In the genomic region with DNA sequence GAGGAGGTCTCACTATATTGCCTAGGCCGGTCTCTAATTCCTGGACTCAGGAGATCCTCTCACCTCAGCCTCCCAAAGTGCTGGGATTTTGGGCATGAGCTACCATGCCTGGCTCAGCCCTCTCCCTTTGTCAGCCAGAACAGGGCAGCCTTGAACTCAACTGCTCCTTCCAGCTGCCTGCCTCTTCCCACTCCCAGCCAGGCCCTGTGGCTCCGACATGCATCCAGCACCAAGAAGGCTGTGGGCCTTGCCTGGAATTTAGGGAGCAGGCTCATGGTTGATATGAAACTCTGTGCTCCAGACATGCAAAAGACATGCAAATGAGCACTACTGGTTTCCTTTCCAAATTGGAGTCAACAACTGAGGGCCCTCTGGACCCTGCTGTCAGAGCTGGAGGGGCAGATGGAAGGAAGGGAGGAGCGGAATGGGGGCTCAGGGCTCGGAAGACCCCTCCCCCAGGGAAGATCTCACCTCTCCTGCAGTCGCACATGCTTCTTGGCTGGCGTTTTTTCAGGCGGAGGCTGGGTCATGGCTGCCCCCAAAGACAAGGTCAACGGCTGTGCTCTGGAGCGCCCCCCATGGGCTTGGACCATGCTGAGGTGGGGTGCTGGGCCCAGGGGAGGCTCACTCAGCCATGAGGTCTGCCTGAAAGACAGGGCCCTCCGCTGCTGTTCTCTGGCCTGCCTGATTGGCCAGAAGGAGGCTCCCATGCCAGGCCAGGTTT, we compare ENCODE assay signal across 10 cellular contexts. TPM values are rescaled to one million over a fixed set of nuclear protein-coding genes. Genes with fewer than 3 reads are reported as not detected.
A peak's percentile ranks its signal among the peaks of the same experiment; 100 is the strongest.
DNase-seq lines count a peak whose midpoint lies in the region; ATAC-seq and TF ChIP-seq lines count a peak whose summit lies in the region.
"Had no signal": no experiment of that assay in that cellular context is flagged by ENCODE, and none has a peak within 500 bp of the region (broad histone marks: within the 10 kb centered on the region; RNA-seq: fewer than 3 reads in every experiment).

No MANE protein-coding gene starts in this region.

- no peaks in the 10 kb centered on the region for H4K20me1 ChIP-seq in PC-9 (ENCODE audit: insufficient read depth)

- TF ChIP-seq CTCF in PC-9 (conservative IDR thresholded peaks at IDR 0.05), result no peak

- H3K27ac ChIP-seq in PC-9, result no peak overlapping the region
- H3K27ac ChIP-seq: gastrocnemius medialis had no signal

- peak in 64 of 76 experiments; percentile 13 to 73 (median 50) for DNase-seq in HUDEP-2 (lab: John Stamatoyannopoulos, UW; ENCODE audit: unreplicated experiment in 76 of 76)
- DNase-seq in activated CD4-positive, alpha-beta memory T cell treated with anti-CD3 and anti-CD28 coated beads for 36 hours, result peak; percentile 67
- no peak for DNase-seq in naive B cell
- no peak for DNase-seq in NCI-H2029 (lab: John Stamatoyannopoulos, UW)
- DNase-seq in PC-9, result no peak
- DNase-seq: gastrocnemius medialis had no signal

- no peaks in the 10 kb centered on the region for H3K9me3 Mint-ChIP-seq in activated CD4-positive, alpha-beta memory T cell treated with anti-CD3 and anti-CD28 coated beads for 36 hours
- H3K9me3 Mint-ChIP-seq in naive B cell, result no peaks in the 10 kb centered on the region

- H3K9me3 ChIP-seq in PC-9 (ENCODE audit: insufficient read depth, low read depth), result no peaks in the 10 kb centered on the region
- H3K9me3 ChIP-seq: adrenal gland, gastrocnemius medialis had no signal

- H3K4me1 ChIP-seq in PC-9 (replicated peaks; ENCODE audit: insufficient read depth), result peaks cover 12% of the 10 kb centered on the region
- H3K4me1 ChIP-seq: gastrocnemius medialis had no signal

- no peak overlapping the region for H3K4me2 ChIP-seq in PC-9

- H2AFZ ChIP-seq in PC-9, result no peak overlapping the region

- H3K4me3 Mint-ChIP-seq in activated CD4-positive, alpha-beta memory T cell treated with anti-CD3 and anti-CD28 coated beads for 36 hours, result peak overlapping the region; percentile 89
- peak overlapping the region; percentile 88 to 98 (median 96) for H3K4me3 Mint-ChIP-seq in naive B cell

- H3K27me3 Mint-ChIP-seq in activated CD4-positive, alpha-beta memory T cell treated with anti-CD3 and anti-CD28 coated beads for 36 hours, result no peaks in the 10 kb centered on the region
- H3K27me3 Mint-ChIP-seq in naive B cell, result no peaks in the 10 kb centered on the region

- H3F3A ChIP-seq in PC-9 (ENCODE audit: insufficient read depth, low read depth), result peaks cover 10% of the 10 kb centered on the region

- H3K36me3 Mint-ChIP-seq in activated CD4-positive, alpha-beta memory T cell treated with anti-CD3 and anti-CD28 coated beads for 36 hours, result peaks cover 51% of the 10 kb centered on the region
- H3K36me3 Mint-ChIP-seq in naive B cell, result peaks cover 4 to 9% of the 10 kb centered on the region in 2 donors

- no peaks in the 10 kb centered on the region for H3K27me3 ChIP-seq in PC-9 (ENCODE audit: insufficient read depth, low read depth)
- H3K27me3 ChIP-seq: adrenal gland, gastrocnemius medialis had no signal

- H3K27ac Mint-ChIP-seq in activated CD4-positive, alpha-beta memory T cell treated with anti-CD3 and anti-CD28 coated beads for 36 hours, result peak overlapping the region; percentile 97
- H3K27ac Mint-ChIP-seq in naive B cell, result peak overlapping the region; percentile 88 to 99 (median 96)

- CTCF ChIA-PET in activated CD4-positive, alpha-beta memory T cell treated with anti-CD3 and anti-CD28 coated beads for 36 hours (lab: Charles Lee), result interaction anchor here (1.4 to 5.0 kb wide), 8 partner anchors 11 to 183 kb away, joined by 4 to 50 read pairs (median 12); partner anchors contain the start of genes LGR6 and UBE2T
- CTCF ChIA-PET in PC-9 (lab: Charles Lee), result interaction anchor here (0.5 to 0.6 kb wide), 2 partner anchors 415 to 549 kb away, joined by 3 to 7 read pairs; no protein-coding TSS in a partner anchor

- ATAC-seq in naive B cell (ENCODE audit: low read depth in 2 of 2) (no peak), GM18867 (IDR thresholded peaks at IDR 0.05; ENCODE audit: unreplicated experiment) (no peak), GM21360 (IDR thresholded peaks at IDR 0.05; ENCODE audit: unreplicated experiment) (no peak)
- ATAC-seq: gastrocnemius medialis had no signal

- POLR2A ChIA-PET in activated CD4-positive, alpha-beta memory T cell treated with anti-CD3 and anti-CD28 coated beads for 36 hours (lab: Charles Lee), result interaction anchor here (1.8 to 5.6 kb wide), 2 partner anchors 13 to 14 kb away, joined by 5 to 57 read pairs; partner anchors contain the start of gene ARL8A
- POLR2A ChIA-PET in PC-9 (lab: Charles Lee; ENCODE audit: unreplicated experiment), result no interaction called here

- no peaks in the 10 kb centered on the region for H3K9me2 ChIP-seq in PC-9 (ENCODE audit: insufficient read depth)

- peak overlapping the region; percentile 84 for H3K4me3 ChIP-seq in GM08714 (ENCODE audit: low read length)
- no peak overlapping the region for H3K4me3 ChIP-seq in PC-9
- H3K4me3 ChIP-seq: adrenal gland, gastrocnemius medialis had no signal

- no peaks in the 10 kb centered on the region for H3K36me3 ChIP-seq in PC-9 (ENCODE audit: low read depth)
- H3K36me3 ChIP-seq: adrenal gland, gastrocnemius medialis had no signal

- no TSS peak for BruUV-seq in PC-9 (replicated peaks; lab: Mats Ljungman, UMichigan)

- no peaks in the 10 kb centered on the region for H3K79me2 ChIP-seq in PC-9 (ENCODE audit: low read depth)

- peaks cover 72% of the 10 kb centered on the region for H3K4me1 Mint-ChIP-seq in activated CD4-positive, alpha-beta memory T cell treated with anti-CD3 and anti-CD28 coated beads for 36 hours (ENCODE audit: low read depth)
- peaks cover 57 to 86% (median 74%) of the 10 kb centered on the region in 3 donors for H3K4me1 Mint-ChIP-seq in naive B cell

- intact Hi-C loops in activated CD4-positive, alpha-beta memory T cell treated with anti-CD3 and anti-CD28 coated beads for 36 hours (cut with micrococcal nuclease), result no loop called here
- intact Hi-C loops in PC-9 (cut with micrococcal nuclease; ENCODE audit: unreplicated experiment), result no loop called here

RNA-seq across cellular contexts. Expression of gene PTPN7, which starts 1.4 kb away (rescaled TPM):
- total RNA-seq in activated CD4-positive, alpha-beta memory T cell treated with anti-CD3 and anti-CD28 coated beads for 36 hours, result 100 to 1,000 TPM; 197 to 199 TPM
- 10 to 100 TPM; 19.0 to 41.5 (median 22.9) TPM for polyA plus RNA-seq in naive B cell (ENCODE audit: low read depth in 6 of 6)
- not detected in 2 replicates for total RNA-seq in PC-9 (2021)

RNA-seq across cellular contexts. Expression of gene ARL8A, which starts 14.4 kb away (rescaled TPM):
- 10 to 100 TPM; 38.2 to 40.4 TPM for total RNA-seq in activated CD4-positive, alpha-beta memory T cell treated with anti-CD3 and anti-CD28 coated beads for 36 hours
- 10 to 100 TPM in 5 of 6 donors, 1 to 10 TPM in 1; 7.3 to 18.0 (median 11.7) TPM for polyA plus RNA-seq in naive B cell (ENCODE audit: low read depth in 6 of 6)
- total RNA-seq in PC-9 (2021), result 40.0 and 42.6 TPM in 2 replicates

RNA-seq across cellular contexts. Expression of gene LGR6, which starts 34.6 kb away (rescaled TPM):
- under 1 TPM; 0.05 to 0.10 TPM for total RNA-seq in activated CD4-positive, alpha-beta memory T cell treated with anti-CD3 and anti-CD28 coated beads for 36 hours
- polyA plus RNA-seq in naive B cell (ENCODE audit: low read depth in 6 of 6), result under 1 TPM in 1 of 6 donors, not detected in 5; 0.22 TPM
- total RNA-seq in PC-9 (2021), result 5.6 and 7.9 TPM in 2 replicates

RNA-seq across cellular contexts. Expression of gene GPR37L1, which starts 36.3 kb away (rescaled TPM):
- not detected for total RNA-seq in activated CD4-positive, alpha-beta memory T cell treated with anti-CD3 and anti-CD28 coated beads for 36 hours
- under 1 TPM in 3 of 6 donors, not detected in 3; 0.10 to 0.50 (median 0.37) TPM for polyA plus RNA-seq in naive B cell (ENCODE audit: low read depth in 6 of 6)
- total RNA-seq in PC-9 (2021), result 0.30 and 0.33 TPM in 2 replicates

Comparison
In these comparisons a context has a peak if more than half of its experiments do, and no peak if none do; other contexts are left out.
1. DNase-seq: peak in HUDEP-2 (64 of 76) and activated CD4-positive, alpha-beta memory T cell treated with anti-CD3 and anti-CD28 coated beads for 36 hours (single experiment); none in naive B cell (single experiment), NCI-H2029 (single experiment) and PC-9 (0 of 2).
2. RNA of gene PTPN7, which starts 1.4 kb away (total RNA-seq): 197 to 199 TPM in activated CD4-positive, alpha-beta memory T cell treated with anti-CD3 and anti-CD28 coated beads for 36 hours; not detected in PC-9; every median in the first group is over 100 times any median in the second.